Comparison of ENCODE assay signal across 22 cellular contexts in the genomic region with DNA sequence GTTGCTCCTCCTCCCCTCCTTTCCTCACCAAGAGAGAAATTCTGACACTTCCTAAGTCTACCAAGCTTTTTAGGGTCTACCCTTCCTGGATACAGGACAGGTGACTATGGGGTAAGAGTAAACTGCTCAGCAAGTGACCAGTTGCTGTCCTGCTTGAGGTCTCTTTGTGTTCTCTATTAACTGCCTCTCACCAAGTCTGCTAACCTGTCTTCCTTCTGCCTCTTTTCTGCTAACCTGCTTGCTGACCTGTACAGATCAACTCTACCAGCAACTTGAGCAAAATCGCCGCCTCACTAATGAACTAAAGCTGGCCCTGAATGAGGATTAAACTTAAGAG. TPM values are rescaled to one million over a fixed set of nuclear protein-coding genes. Genes with fewer than 3 reads are reported as not detected.
A peak's percentile ranks its signal among the peaks of the same experiment; 100 is the strongest.
DNase-seq lines count a peak whose midpoint lies in the region; ATAC-seq and TF ChIP-seq lines count a peak whose summit lies in the region.
"Had no signal": no experiment of that assay in that cellular context is flagged by ENCODE, and none has a peak within 500 bp of the region (broad histone marks: within the 10 kb centered on the region; RNA-seq: fewer than 3 reads in every experiment).

No MANE protein-coding gene starts in this region.

- H3K4me2 ChIP-seq in neural progenitor cell: no peak overlapping the region

- peaks cover 10% of the 10 kb centered on the region for H3K36me3 ChIP-seq in neural progenitor cell
- peaks cover 0 to 53% (median 0%) of the 10 kb centered on the region in 3 donors for H3K36me3 ChIP-seq in Peyer's patch

- no peak overlapping the region for H2AFZ ChIP-seq in neural progenitor cell (replicated peaks)

- H3K4me1 ChIP-seq in neural progenitor cell (peaks cover 9% of the 10 kb centered on the region), Peyer's patch (peaks cover 0 to 10% (median 0%) of the 10 kb centered on the region in 4 donors)

- in situ Hi-C loops in GM13976 (cut with MboI; ENCODE audit: low sequenced_read_pairs, unreplicated experiment): no loop called here

- peak; percentile 2 for ATAC-seq in Right ventricle myocardium inferior

- no peaks in the 10 kb centered on the region for H3K27me3 ChIP-seq in neural progenitor cell
- no peaks in the 10 kb centered on the region for H3K27me3 ChIP-seq in Peyer's patch
- H3K27me3 ChIP-seq: upper lobe of left lung had no signal

- peaks cover 6% of the 10 kb centered on the region for H3K4me1 Mint-ChIP-seq in neural progenitor cell

- TF ChIP-seq POLR2A in Peyer's patch (IDR thresholded peaks at IDR 0.05): no peak

- H3K36me3 Mint-ChIP-seq in neural progenitor cell: peaks cover 40% of the 10 kb centered on the region

- H3K4me3 Mint-ChIP-seq in neural progenitor cell: no peak overlapping the region
- H3K4me3 Mint-ChIP-seq: activated CD4-positive, alpha-beta memory T cell treated with anti-CD3 and anti-CD28 coated beads, Interleukin-2, amount 10 ng/mL, durations not matched to agents 7 days and 5 days; stimulated activated naive CD8-positive, alpha-beta T cell treated with anti-CD3 and anti-CD28 coated beads, Interleukin-15, Interleukin-2, amounts not matched to agents 100 ng/mL and 50 ng/mL, for 24 hours had no signal

- TF ChIP-seq CTCF in neural progenitor cell (IDR thresholded peaks at IDR 0.05) (no peak), Peyer's patch (IDR thresholded peaks at IDR 0.05) (no peak), GM13976 (IDR thresholded peaks at IDR 0.05; ENCODE audit: borderline replicate concordance, control extremely low read depth, extremely low read depth, insufficient read depth, missing control alignments) (no peak)

- no peaks in the 10 kb centered on the region for H3K9me3 ChIP-seq in neural progenitor cell (ENCODE audit: low read depth)
- no peaks in the 10 kb centered on the region for H3K9me3 ChIP-seq in Peyer's patch
- H3K9me3 ChIP-seq: Caco-2, upper lobe of left lung had no signal

- DNase-seq in Right ventricle myocardium inferior (ENCODE audit: missing footprints) (no peak), cardiac septum (ENCODE audit: low spot score) (no peak), glomerular visceral epithelial cell (ENCODE audit: extremely low spot score) (peak; percentile 30), neural progenitor cell (ENCODE audit: low spot score) (no peak), Peyer's patch (no peak), GM13976 (ENCODE audit: low spot score) (no peak), NCI-H2081 (lab: John Stamatoyannopoulos, UW) (no peak), DMS153 treated with DMSO at 0.1 percent for 48 hours (lab: John Stamatoyannopoulos, UW; ENCODE audit: unreplicated experiment) (no peak)
- DNase-seq: activated CD4-positive, alpha-beta memory T cell treated with anti-CD3 and anti-CD28 coated beads, Interleukin-2, amount 10 ng/mL, durations not matched to agents 7 days and 5 days; activated naive CD4-positive, alpha-beta T cell; amniotic stem cell; Caco-2; central memory CD4-positive, alpha-beta T cell; effector CD8-positive, alpha-beta T cell; EL; glutamatergic neuron; NCI-H510A treated with DMSO at 0.1 percent for 48 hours; stimulated activated CD4-positive, alpha-beta T cell treated with anti-CD3 and anti-CD28 coated beads, Interleukin-2, amount 100 ng/mL, for 24 hours; T1000; upper lobe of left lung had no signal

- no peaks in the 10 kb centered on the region for H3K9me3 Mint-ChIP-seq in neural progenitor cell
- H3K9me3 Mint-ChIP-seq: activated CD4-positive, alpha-beta memory T cell treated with anti-CD3 and anti-CD28 coated beads, Interleukin-2, amount 10 ng/mL, durations not matched to agents 7 days and 5 days; stimulated activated naive CD8-positive, alpha-beta T cell treated with anti-CD3 and anti-CD28 coated beads, Interleukin-15, Interleukin-2, amounts not matched to agents 100 ng/mL and 50 ng/mL, for 24 hours had no signal

- H3K4me3 ChIP-seq in neural progenitor cell (no peak overlapping the region), Peyer's patch (no peak overlapping the region)
- H3K4me3 ChIP-seq: upper lobe of left lung had no signal

- no peaks in the 10 kb centered on the region for H3K27me3 Mint-ChIP-seq in neural progenitor cell (ENCODE audit: insufficient read depth, low read depth)
- H3K27me3 Mint-ChIP-seq: activated CD4-positive, alpha-beta memory T cell treated with anti-CD3 and anti-CD28 coated beads, Interleukin-2, amount 10 ng/mL, durations not matched to agents 7 days and 5 days; stimulated activated naive CD8-positive, alpha-beta T cell treated with anti-CD3 and anti-CD28 coated beads, Interleukin-15, Interleukin-2, amounts not matched to agents 100 ng/mL and 50 ng/mL, for 24 hours had no signal

- peaks cover 13% of the 10 kb centered on the region for H4K20me1 ChIP-seq in neural progenitor cell (ENCODE audit: low read depth)

- H3K9ac ChIP-seq in neural progenitor cell: no peak overlapping the region

- H3F3A ChIP-seq in neural progenitor cell (ENCODE audit: low read depth): peaks cover 70% of the 10 kb centered on the region

- intact Hi-C loops in Right ventricle myocardium inferior (cut with DNase I): no loop called here
- intact Hi-C loops in cardiac septum (cut with DNase I): no loop called here

- H3K27ac ChIP-seq in neural progenitor cell (peak overlapping the region; percentile 9), Peyer's patch (no peak overlapping the region)
- H3K27ac ChIP-seq: 22Rv1, upper lobe of left lung had no signal

- no peak overlapping the region for H3K27ac Mint-ChIP-seq in neural progenitor cell
- H3K27ac Mint-ChIP-seq: activated CD4-positive, alpha-beta memory T cell treated with anti-CD3 and anti-CD28 coated beads, Interleukin-2, amount 10 ng/mL, durations not matched to agents 7 days and 5 days; stimulated activated naive CD8-positive, alpha-beta T cell treated with anti-CD3 and anti-CD28 coated beads, Interleukin-15, Interleukin-2, amounts not matched to agents 100 ng/mL and 50 ng/mL, for 24 hours had no signal

- H3K79me2 ChIP-seq in neural progenitor cell (ENCODE audit: low read depth): no peaks in the 10 kb centered on the region

RNA-seq across cellular contexts. Expression of a gene that starts 27.0 kb away (rescaled TPM):
- total RNA-seq in Right ventricle myocardium inferior: 13,805 TPM
- 14,297 TPM for total RNA-seq in cardiac septum
- 614 and 623 TPM in 2 replicates for total RNA-seq in neural progenitor cell (ENCODE audit: low replicate concordance)
- 100 to 1,000 TPM; 555 to 997 (median 617) TPM for total RNA-seq in Peyer's patch

RNA-seq across cellular contexts. Expression of a gene that starts 52.1 kb away (rescaled TPM):
- 29.5 TPM for total RNA-seq in Right ventricle myocardium inferior
- total RNA-seq in cardiac septum: 22.3 TPM
- 3.6 and 4.4 TPM in 2 replicates for total RNA-seq in neural progenitor cell (ENCODE audit: low replicate concordance)
- 10 to 100 TPM; 10.9 to 37.1 (median 12.6) TPM for total RNA-seq in Peyer's patch

Comparison
In these comparisons a context has a peak if more than half of its experiments do, and no peak if none do; other contexts are left out.
1. RNA of a gene that starts 27.0 kb away (total RNA-seq): 14,297 TPM in cardiac septum (single experiment) and 13,805 TPM in Right ventricle myocardium inferior (single experiment); 555 to 997 TPM in Peyer's patch and 614 to 623 TPM in neural progenitor cell; every median in the first group is over 10 times any median in the second.